In genomic region chr3:4492240-4493007, GRCh38 we compare ENCODE assay signal across 8 cellular contexts. TPM values are rescaled to one million over a fixed set of nuclear protein-coding genes. Genes with fewer than 3 reads are reported as not detected.
DNase-seq lines count a peak whose midpoint lies in the region; ATAC-seq and TF ChIP-seq lines count a peak whose summit lies in the region.

No MANE protein-coding gene starts in this region.

- H3K4me1 ChIP-seq in body of pancreas (peaks cover 24% of the 10 kb centered on the region), iPS-15b (ENCODE audit: control insufficient read depth, insufficient read depth, low read length) (no peaks in the 10 kb centered on the region)

- H3K4me3 ChIP-seq in body of pancreas (peak overlapping the region; percentile 61 to 66), iPS-15b (ENCODE audit: low read depth, low read length) (peak overlapping the region; percentile 82), retinal pigment epithelial cell (ENCODE audit: low read length) (peak overlapping the region; percentile 89)

- H3K27me3 ChIP-seq in body of pancreas (no peaks in the 10 kb centered on the region), iPS-15b (ENCODE audit: control insufficient read depth, insufficient read depth, low read length) (peaks cover 41% of the 10 kb centered on the region)

- H3K9me3 ChIP-seq in KOPT-K1 (ENCODE audit: insufficient read depth, low read length, poor library complexity, severe bottlenecking): no peaks in the 10 kb centered on the region
- no peaks in the 10 kb centered on the region for H3K9me3 ChIP-seq in body of pancreas
- no peaks in the 10 kb centered on the region for H3K9me3 ChIP-seq in iPS-15b (ENCODE audit: control insufficient read depth, insufficient read depth, low read length)

- peak overlapping the region; percentile 73 for H3K9ac ChIP-seq in iPS-15b (ENCODE audit: low read depth, low read length)

- H3K27ac ChIP-seq in KOPT-K1 (ENCODE audit: low read depth, low read length, poor library complexity, severe bottlenecking): peak overlapping the region; percentile 4
- H3K27ac ChIP-seq in body of pancreas: peak overlapping the region; percentile 57 to 89 (median 82)

- WGBS in body of pancreas, 2 donors: 0% methylated on average over 31 to 41 of the region's 41 CpGs

- intact Hi-C loops in body of pancreas (cut with DNase I): no loop called here

- ATAC-seq in body of pancreas: peak; percentile 41
- ATAC-seq in HG02973 (IDR thresholded peaks at IDR 0.05; ENCODE audit: unreplicated experiment): no peak

- TF ChIP-seq POLR2A in body of pancreas (IDR thresholded peaks at IDR 0.05): peak in 2 of 3 donors; percentile 2 to 33

- DNase-seq in NCI-H1417 (lab: John Stamatoyannopoulos, UW) (peak; percentile 55 to 78 (median 68)), NCI-H1417 treated with DMSO at 0.1 percent for 48 hours (lab: John Stamatoyannopoulos, UW) (no peak), T-helper 2 cell (peak in 3 of 5 experiments; percentile 43 to 77 (median 76)), body of pancreas (peak; percentile 38 to 60 (median 53)), retinal pigment epithelial cell (ENCODE audit: low read depth) (peak; percentile 94)

- TF ChIP-seq CTCF in body of pancreas (IDR thresholded peaks at IDR 0.05) (no peak), retinal pigment epithelial cell (conservative IDR thresholded peaks at IDR 0.05; ENCODE audit: low read depth, low read length) (no peak)

- H3K36me3 ChIP-seq in KOPT-K1 (ENCODE audit: insufficient read depth, low read length): no peaks in the 10 kb centered on the region
- no peaks in the 10 kb centered on the region for H3K36me3 ChIP-seq in body of pancreas (replicated peaks in 1 of 2; ENCODE audit: insufficient read depth in 1 of 2, low read depth in 2 of 2)
- no peaks in the 10 kb centered on the region for H3K36me3 ChIP-seq in iPS-15b (ENCODE audit: control insufficient read depth, insufficient read depth, low read length)

RNA-seq across cellular contexts. Expression of gene ITPR1, which starts 0.7 kb away (rescaled TPM):
- 10 to 100 TPM; 29.3 to 29.8 TPM for total RNA-seq in body of pancreas

RNA-seq across cellular contexts. Expression of gene SUMF1, which starts 25.4 kb away (rescaled TPM):
- 10 to 100 TPM; 30.7 to 32.7 TPM for total RNA-seq in body of pancreas
